In genomic region chr7:115748123-115748738, GRCh38 we compare ENCODE assay signal across 10 cellular contexts.
DNase-seq lines count a peak whose midpoint lies in the region; ATAC-seq, FAIRE-seq and TF ChIP-seq lines count a peak whose summit lies in the region.
"Had no signal": no experiment of that assay in that cellular context is flagged by ENCODE, and none has a peak within 500 bp of the region (broad histone marks: within the 10 kb centered on the region; RNA-seq: fewer than 3 reads in every experiment).

No MANE protein-coding gene starts in this region.

- no TSS peak for BruUV-seq in HepG2 (replicated peaks; lab: Mats Ljungman, UMichigan)

- ATAC-seq in HG03354 (IDR thresholded peaks at IDR 0.05; ENCODE audit: poor library complexity, severe bottlenecking, unreplicated experiment) = peak; percentile 46
- ATAC-seq in SK-N-SH treated with all-trans-retinoic acid at 6 μM for 48 hours = peak; percentile 69; the same call in 2 of the 3 replicates
- peak; percentile 92 for ATAC-seq in HepG2
- ATAC-seq in GM19035 (IDR thresholded peaks at IDR 0.05; ENCODE audit: unreplicated experiment) = no peak

- H2AFZ ChIP-seq in HepG2 (ENCODE audit: low read length) = no peak overlapping the region

- H3K4me1 ChIP-seq in HepG2 (ENCODE audit: insufficient read depth, low read length) = no peaks in the 10 kb centered on the region

- no peak overlapping the region for H3K4me2 ChIP-seq in HepG2 (ENCODE audit: low read depth, low read length)

- in situ Hi-C loops in HepG2 (cut with HindIII; ENCODE audit: extremely low pct_ligation_motif_present, low pct_unique_long_range_greater_than_20kb) = no loop called here

- peak; percentile 63 for TF ChIP-seq CTCF in HepG2 (CRISPR knock-in tag; IDR thresholded peaks at IDR 0.05)

- 7% methylated on average over 5 of the region's 5 CpGs for WGBS in HepG2 (ENCODE audit: low lambda C conversion rate)

- no peak overlapping the region for H3K9ac ChIP-seq in HepG2 (ENCODE audit: insufficient read depth, low read depth, low read length)

- DNase-seq in DMS53 treated with DMSO at 0.1 percent for 48 hours (lab: John Stamatoyannopoulos, UW; ENCODE audit: unreplicated experiment) = peak; percentile 48
- peak; percentile 41 for DNase-seq in HepG2 (ENCODE audit: low spot score)
- no peak for DNase-seq in effector CD4-positive, alpha-beta T cell
- DNase-seq in activated CD8-positive, alpha-beta memory T cell treated with anti-CD3 and anti-CD28 coated beads for 24 hours = no peak
- no peak for DNase-seq in stimulated activated CD4-positive, alpha-beta T cell treated with anti-CD3 and anti-CD28 coated beads, Interleukin-1b, Interleukin-23, amount 100 ng/mL, for 48 hours
- DNase-seq: NCI-H524, retina had no signal

- no peaks in the 10 kb centered on the region for H3K9me3 ChIP-seq in HepG2 (ENCODE audit: low read length)

- no peak overlapping the region for H3K27ac ChIP-seq in HepG2 (ENCODE audit: extremely low read length, insufficient read depth, low read length)

- intact Hi-C loops in HepG2 (cut with micrococcal nuclease; ENCODE audit: unreplicated experiment) = loop anchor here (1.0 to 2.0 kb wide), 3 partner anchors 392 to 1666 kb away; no protein-coding TSS in a partner anchor

- TF ChIP-seq EP300 in HepG2 (IDR thresholded peaks at IDR 0.05; ENCODE audit: low read depth in 2 of 2, low read length in 2 of 2) = no peak
- no peak for TF ChIP-seq EP300 in HepG2 (CRISPR knock-in tag; IDR thresholded peaks at IDR 0.05; ENCODE audit: borderline replicate concordance)

- no peak for TF ChIP-seq RAD21 in HepG2 (CRISPR knock-in tag; IDR thresholded peaks at IDR 0.05)

- no peaks in the 10 kb centered on the region for H3K36me3 ChIP-seq in HepG2 (replicated peaks in 1 of 2; ENCODE audit: control insufficient read depth in 1 of 2, insufficient read depth in 2 of 2, low read length in 2 of 2)

- CTCF ChIA-PET in HepG2 (lab: Yijun Ruan, JAX; ENCODE audit: low intra/inter-chr PET ratio, low total read pairs) = interaction anchor here (0.7 to 1.4 kb wide), 2 partner anchors 392 to 883 kb away, joined by 3 to 5 read pairs; no protein-coding TSS in a partner anchor

- no peaks in the 10 kb centered on the region; the same call in 1 of the 2 replicates for H4K20me1 ChIP-seq in HepG2 (ENCODE audit: insufficient read depth, low read length)

- no peak overlapping the region for H3K4me3 ChIP-seq in HepG2 (replicated peaks in 1 of 3; ENCODE audit: insufficient read depth in 1 of 3, low read depth in 2 of 3, low read length in 3 of 3)

- FAIRE-seq in HepG2 (lab: Jason Lieb, UNC) = no peak

- no peaks in the 10 kb centered on the region for H3K27me3 ChIP-seq in HepG2 (ENCODE audit: control insufficient read depth in 1 of 2, insufficient read depth in 2 of 2, low read length in 2 of 2)

- TF ChIP-seq POLR2A in HepG2 (IDR thresholded peaks at IDR 0.05; ENCODE audit: insufficient read depth in 1 of 2, low read depth in 2 of 2, low read length in 2 of 2) = no peak

- no peaks in the 10 kb centered on the region for H3K79me2 ChIP-seq in HepG2 (ENCODE audit: insufficient read depth, low read length)

- POLR2A ChIA-PET in HepG2 (lab: Yijun Ruan, JAX) = no interaction called here

TF ChIP-seq in SK-N-SH treated with all-trans-retinoic acid at 6 μM for 48 hours, 23 proteins besides CTCF, POLR2A, EP300 and RAD21 (continues in another document):
- no peak for TF ChIP-seq BACH2 (CRISPR knock-in tag; IDR thresholded peaks at IDR 0.05; ENCODE audit: borderline replicate concordance)
- TF ChIP-seq, protein P1, sequence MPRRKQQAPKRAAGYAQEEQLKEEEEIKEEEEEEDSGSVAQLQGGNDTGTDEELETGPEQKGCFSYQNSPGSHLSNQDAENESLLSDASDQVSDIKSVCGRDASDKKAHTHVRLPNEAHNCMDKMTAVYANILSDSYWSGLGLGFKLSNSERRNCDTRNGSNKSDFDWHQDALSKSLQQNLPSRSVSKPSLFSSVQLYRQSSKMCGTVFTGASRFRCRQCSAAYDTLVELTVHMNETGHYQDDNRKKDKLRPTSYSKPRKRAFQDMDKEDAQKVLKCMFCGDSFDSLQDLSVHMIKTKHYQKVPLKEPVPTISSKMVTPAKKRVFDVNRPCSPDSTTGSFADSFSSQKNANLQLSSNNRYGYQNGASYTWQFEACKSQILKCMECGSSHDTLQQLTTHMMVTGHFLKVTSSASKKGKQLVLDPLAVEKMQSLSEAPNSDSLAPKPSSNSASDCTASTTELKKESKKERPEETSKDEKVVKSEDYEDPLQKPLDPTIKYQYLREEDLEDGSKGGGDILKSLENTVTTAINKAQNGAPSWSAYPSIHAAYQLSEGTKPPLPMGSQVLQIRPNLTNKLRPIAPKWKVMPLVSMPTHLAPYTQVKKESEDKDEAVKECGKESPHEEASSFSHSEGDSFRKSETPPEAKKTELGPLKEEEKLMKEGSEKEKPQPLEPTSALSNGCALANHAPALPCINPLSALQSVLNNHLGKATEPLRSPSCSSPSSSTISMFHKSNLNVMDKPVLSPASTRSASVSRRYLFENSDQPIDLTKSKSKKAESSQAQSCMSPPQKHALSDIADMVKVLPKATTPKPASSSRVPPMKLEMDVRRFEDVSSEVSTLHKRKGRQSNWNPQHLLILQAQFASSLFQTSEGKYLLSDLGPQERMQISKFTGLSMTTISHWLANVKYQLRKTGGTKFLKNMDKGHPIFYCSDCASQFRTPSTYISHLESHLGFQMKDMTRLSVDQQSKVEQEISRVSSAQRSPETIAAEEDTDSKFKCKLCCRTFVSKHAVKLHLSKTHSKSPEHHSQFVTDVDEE (CRISPR knock-in tag; IDR thresholded peaks at IDR 0.05) = no peak
- no peak for TF ChIP-seq ZNF70 (CRISPR knock-in tag; IDR thresholded peaks at IDR 0.05)
- no peak for TF ChIP-seq OSR1 (CRISPR knock-in tag; IDR thresholded peaks at IDR 0.05)
- no peak for TF ChIP-seq ZFP30 (CRISPR knock-in tag; IDR thresholded peaks at IDR 0.05)
- TF ChIP-seq TCF4 (CRISPR knock-in tag; IDR thresholded peaks at IDR 0.05; ENCODE audit: borderline replicate concordance) = no peak
- no peak for TF ChIP-seq ARNTL (CRISPR knock-in tag; IDR thresholded peaks at IDR 0.05; ENCODE audit: borderline replicate concordance, low read depth)
- TF ChIP-seq ISL1 (CRISPR knock-in tag; IDR thresholded peaks at IDR 0.05) = no peak

TF ChIP-seq in HepG2, 621 proteins besides CTCF, POLR2A, EP300 and RAD21:
- TF ChIP-seq STAG1 (CRISPR knock-in tag; IDR thresholded peaks at IDR 0.05) (peak; percentile 73), RELA (CRISPR knock-in tag; IDR thresholded peaks at IDR 0.05) (no peak), SMC3 (IDR thresholded peaks at IDR 0.05; ENCODE audit: low read length) (peak; percentile 55)
TF ChIP-seq in HepG2: peak in this region for 2.

Comparison
In these comparisons a context has a peak if more than half of its experiments do, and no peak if none do; other contexts are left out.
1. DNase-seq: peak in DMS53 treated with DMSO at 0.1 percent for 48 hours (single experiment) and HepG2 (single experiment); none in effector CD4-positive, alpha-beta T cell (single experiment), activated CD8-positive, alpha-beta memory T cell treated with anti-CD3 and anti-CD28 coated beads for 24 hours (single experiment) and stimulated activated CD4-positive, alpha-beta T cell treated with anti-CD3 and anti-CD28 coated beads, Interleukin-1b, Interleukin-23, amount 100 ng/mL, for 48 hours (single experiment).